ENCODE assay signal across 7 cellular contexts in the genomic region with DNA sequence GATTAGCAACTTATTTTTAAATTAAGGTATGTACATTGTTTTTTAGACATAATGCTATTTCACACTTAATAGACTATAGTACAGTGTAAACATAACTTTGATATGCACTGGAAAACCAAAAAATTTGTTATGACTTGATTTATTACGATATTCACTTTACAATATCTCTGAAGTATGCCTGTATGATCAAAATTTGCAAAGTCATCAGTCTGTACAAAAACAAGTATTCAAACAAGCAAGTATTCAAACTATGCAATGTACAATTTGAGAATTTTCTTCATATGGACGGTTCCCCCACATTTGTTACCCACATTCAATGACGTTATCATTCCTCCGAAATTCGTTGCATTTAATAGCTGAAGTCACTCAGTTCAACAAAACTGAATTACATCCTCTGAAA.
"Had no signal": no experiment of that assay in that cellular context is flagged by ENCODE, and none has a peak within 500 bp of the region (broad histone marks: within the 10 kb centered on the region; RNA-seq: fewer than 3 reads in every experiment).

No MANE protein-coding gene starts in this region.

- DNase-seq: GDM1, GF-D8 had no signal

- FAIRE-seq: GM12878, GM12891, GM12892, GM18507, GM19239 had no signal

- H3K4me3 ChIP-seq: GM12878 had no signal

- ATAC-seq: GM12878 had no signal
